8 cellular contexts compared by ENCODE assay signal in genomic region chr6:86192123-86192522, GRCh38.
DNase-seq lines count a peak whose midpoint lies in the region; ATAC-seq and TF ChIP-seq lines count a peak whose summit lies in the region.

No MANE protein-coding gene starts in this region.

- ATAC-seq in GM19438 (IDR thresholded peaks at IDR 0.05; ENCODE audit: low read depth, unreplicated experiment) (peak; percentile 87), HG03280 (IDR thresholded peaks at IDR 0.05; ENCODE audit: unreplicated experiment) (peak; percentile 91), mucosa of descending colon (peak; percentile 31)

- DNase-seq in DMS 273 treated with DMSO at 0.1 percent for 48 hours (lab: John Stamatoyannopoulos, UW) (peak; percentile 62), SJCRH30 (peak; percentile 17 to 54), mucosa of descending colon (peak in 1 of 3 donors; percentile 22), nucleus accumbens (lab: John Stamatoyannopoulos, UW) (no peak), DMS79 (lab: John Stamatoyannopoulos, UW) (no peak), Ammon's horn (ENCODE audit: low spot score) (no peak)

- H3K27ac ChIP-seq in SJCRH30 = no peak overlapping the region

- peak; percentile 16 for TF ChIP-seq CTCF in mucosa of descending colon (IDR thresholded peaks at IDR 0.05)

- H3K27me3 ChIP-seq in SJCRH30 = no peaks in the 10 kb centered on the region

- intact Hi-C loops in mucosa of descending colon (cut with DNase I, micrococcal nuclease) = no loop called here

- no peaks in the 10 kb centered on the region for H3K36me3 ChIP-seq in SJCRH30
- no peaks in the 10 kb centered on the region for H3K36me3 ChIP-seq in mucosa of descending colon (ENCODE audit: low read depth)

- no peaks in the 10 kb centered on the region for H3K9me3 ChIP-seq in SJCRH30 (replicated peaks)
- no peaks in the 10 kb centered on the region for H3K9me3 ChIP-seq in mucosa of descending colon

- H3K4me1 ChIP-seq in SJCRH30 (no peaks in the 10 kb centered on the region), mucosa of descending colon (ENCODE audit: low read depth) (no peaks in the 10 kb centered on the region)

- no peak overlapping the region for H3K4me3 ChIP-seq in SJCRH30
- H3K4me3 ChIP-seq in mucosa of descending colon = no peak overlapping the region

Comparison
In these comparisons a context has a peak if more than half of its experiments do, and no peak if none do; other contexts are left out.
1. DNase-seq: peak in DMS 273 treated with DMSO at 0.1 percent for 48 hours (single experiment) and SJCRH30 (2 of 2); none in nucleus accumbens (0 of 56), DMS79 (single experiment) and Ammon's horn (single experiment).
2. ATAC-seq: peak in every context shown above with its lines; median percentile 91 in HG03280; 87 in GM19438; 31 in mucosa of descending colon.